Comparison of ENCODE assay signal across 16 cellular contexts in the genomic region with DNA sequence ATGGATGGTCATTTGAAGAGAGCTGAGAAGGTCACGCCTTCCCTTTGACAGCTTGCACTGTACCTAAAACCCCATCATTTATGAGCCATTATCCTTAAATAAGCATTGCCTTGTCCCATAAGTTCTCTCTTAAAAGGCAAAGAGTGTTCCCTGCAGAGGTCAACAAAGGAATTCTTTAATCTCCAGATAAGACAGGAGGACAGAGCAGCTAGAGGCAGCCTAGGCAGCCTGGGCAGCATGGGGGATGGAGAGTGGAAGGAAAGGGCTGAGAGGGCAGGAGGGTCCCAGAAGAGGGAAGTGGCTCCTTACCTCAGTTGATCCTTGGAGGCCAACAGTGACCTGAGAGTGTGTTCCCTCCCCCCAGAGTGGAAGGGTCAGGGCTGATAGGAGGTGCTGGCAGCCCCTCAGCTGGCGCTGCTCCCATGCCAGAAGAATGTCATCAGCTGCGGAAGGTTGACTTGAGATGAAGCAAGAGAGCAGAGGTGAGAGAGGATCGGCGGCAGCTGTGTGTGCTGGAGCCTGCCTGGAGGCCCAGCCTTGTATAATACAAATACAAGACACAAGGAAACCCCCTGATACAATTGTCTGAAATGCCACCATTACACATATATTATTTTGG. TPM values are rescaled to one million over a fixed set of nuclear protein-coding genes. Genes with fewer than 3 reads are reported as not detected.
A peak's percentile ranks its signal among the peaks of the same experiment; 100 is the strongest.
DNase-seq lines count a peak whose midpoint lies in the region; ATAC-seq and TF ChIP-seq lines count a peak whose summit lies in the region.
"Had no signal": no experiment of that assay in that cellular context is flagged by ENCODE, and none has a peak within 500 bp of the region (broad histone marks: within the 10 kb centered on the region; RNA-seq: fewer than 3 reads in every experiment).

No MANE protein-coding gene starts in this region.

- no peaks in the 10 kb centered on the region for H3K27me3 ChIP-seq in prostate gland (replicated peaks; ENCODE audit: insufficient read depth)
- H3K27me3 ChIP-seq in uterus = no peaks in the 10 kb centered on the region

- H3K27me3 Mint-ChIP-seq in T-helper 1 cell treated with Interleukin-12 subunit alpha and Interleukin-12 subunit beta and Interleukin-4 antibody, amounts not matched to agents 30 μg/mL and 1 μg/mL, for 36 hours (ENCODE audit: low read depth) = peaks cover 4% of the 10 kb centered on the region

- H3K27ac ChIP-seq in prostate gland = peak overlapping the region; percentile 87 to 88
- peak overlapping the region; percentile 94 to 96 for H3K27ac ChIP-seq in uterus
- H3K27ac ChIP-seq: SK-N-MC had no signal

- no peaks in the 10 kb centered on the region for H3K4me1 Mint-ChIP-seq in T-helper 1 cell treated with Interleukin-12 subunit alpha and Interleukin-12 subunit beta and Interleukin-4 antibody, amounts not matched to agents 30 μg/mL and 1 μg/mL, for 36 hours (ENCODE audit: low read depth)

- H3K9me3 Mint-ChIP-seq in T-helper 1 cell treated with Interleukin-12 subunit alpha and Interleukin-12 subunit beta and Interleukin-4 antibody, amounts not matched to agents 30 μg/mL and 1 μg/mL, for 36 hours = no peaks in the 10 kb centered on the region

- intact Hi-C loops in prostate gland (cut with DNase I) (no loop called here), uterus (cut with DNase I; ENCODE audit: low total_unique reads) (loop anchor here (10.0 kb wide), 1 partner anchor 55 kb away; no protein-coding TSS in a partner anchor)

- H3K36me3 Mint-ChIP-seq in T-helper 1 cell treated with Interleukin-12 subunit alpha and Interleukin-12 subunit beta and Interleukin-4 antibody, amounts not matched to agents 30 μg/mL and 1 μg/mL, for 36 hours (ENCODE audit: low read depth) = no peaks in the 10 kb centered on the region

- TF ChIP-seq POLR2A in prostate gland (IDR thresholded peaks at IDR 0.05) (no peak), uterus (IDR thresholded peaks at IDR 0.05) (no peak)

- H3K9me3 ChIP-seq in prostate gland = no peaks in the 10 kb centered on the region
- no peaks in the 10 kb centered on the region for H3K9me3 ChIP-seq in uterus

- no peak for ATAC-seq in GM18520 (IDR thresholded peaks at IDR 0.05; ENCODE audit: unreplicated experiment)
- ATAC-seq: HCT116 had no signal

- DNase-seq in T-helper 1 cell (no peak), islet precursor cell (peak; percentile 45), prostate gland (ENCODE audit: low spot score) (no peak), uterus (peak; percentile 64 to 69), NCI-H2081 (lab: John Stamatoyannopoulos, UW) (no peak)
- no peak for DNase-seq in activated CD8-positive, alpha-beta memory T cell treated with anti-CD3 and anti-CD28 coated beads, Interleukin-2, amount 50 U/mL, for 4 hours
- DNase-seq: 8988T; activated gamma-delta T cell; stimulated activated naive CD4-positive, alpha-beta T cell treated with Interleukin-2 at 50 U/mL for 16 hours had no signal

- WGBS in prostate gland = 46% methylated on average over 5 of the region's 5 CpGs

- H3K4me1 ChIP-seq in prostate gland (replicated peaks) (no peaks in the 10 kb centered on the region), uterus (peaks cover 9 to 10% of the 10 kb centered on the region in 2 donors)

- peak overlapping the region; percentile 31 for H3K27ac Mint-ChIP-seq in T-helper 1 cell treated with Interleukin-12 subunit alpha and Interleukin-12 subunit beta and Interleukin-4 antibody, amounts not matched to agents 30 μg/mL and 1 μg/mL, for 36 hours

- TF ChIP-seq CTCF in prostate gland (IDR thresholded peaks at IDR 0.05) (no peak), uterus (IDR thresholded peaks at IDR 0.05) (no peak)

- H3K4me3 ChIP-seq in prostate gland (no peak overlapping the region), uterus (no peak overlapping the region)
- H3K4me3 ChIP-seq: SK-N-MC had no signal

- H3K36me3 ChIP-seq in prostate gland = no peaks in the 10 kb centered on the region
- no peaks in the 10 kb centered on the region for H3K36me3 ChIP-seq in uterus

- no peak overlapping the region for H3K4me3 Mint-ChIP-seq in T-helper 1 cell treated with Interleukin-12 subunit alpha and Interleukin-12 subunit beta and Interleukin-4 antibody, amounts not matched to agents 30 μg/mL and 1 μg/mL, for 36 hours

RNA-seq across cellular contexts. Expression of gene KBTBD13, which starts 12.8 kb away (rescaled TPM):
- under 1 TPM in 1 of 2 donors, not detected in 1; 0.57 TPM for total RNA-seq in prostate gland
- total RNA-seq in uterus = 1 to 10 TPM in 1 of 4 donors, under 1 TPM in 1, not detected in 2; 0.21 to 1.3 TPM
- total RNA-seq: epithelial cell of proximal tubule, M059J had no signal

RNA-seq across cellular contexts. Expression of gene RASL12, which starts 21.5 kb away (rescaled TPM):
- total RNA-seq in prostate gland (100 to 1,000 TPM in 1 of 2 donors, 10 to 100 TPM in 1; 56.3 to 124 TPM), uterus (100 to 1,000 TPM in 1 of 4 donors, 10 to 100 TPM in 3; 65.3 to 116 (median 76.6) TPM)
- total RNA-seq: epithelial cell of proximal tubule, M059J, mononuclear cell had no signal

RNA-seq across cellular contexts. Expression of gene UBAP1L, which starts 25.7 kb away (rescaled TPM):
- total RNA-seq in prostate gland = 1 to 10 TPM; 1.9 to 8.5 TPM
- total RNA-seq in uterus = 10 to 100 TPM in 1 of 4 donors, 1 to 10 TPM in 2, under 1 TPM in 1; 0.77 to 16.0 (median 3.8) TPM

RNA-seq across cellular contexts. Expression of gene SLC51B, which starts 44.1 kb away (rescaled TPM):
- total RNA-seq in prostate gland (under 1 TPM in 1 of 2 donors, not detected in 1; 0.68 TPM), uterus (not detected)
- total RNA-seq: epithelial cell of proximal tubule, M059J had no signal

RNA-seq across cellular contexts. Expression of gene PDCD7, which starts 44.3 kb away (rescaled TPM):
- total RNA-seq in prostate gland (10 to 100 TPM; 30.8 to 43.6 TPM), uterus (10 to 100 TPM; 14.7 to 34.5 (median 26.6) TPM)

Comparison
In these comparisons a context has a peak if more than half of its experiments do, and no peak if none do; other contexts are left out.
1. DNase-seq: peak in islet precursor cell (single experiment) and uterus (2 of 2); none in T-helper 1 cell (0 of 5), prostate gland (single experiment), NCI-H2081 (0 of 2) and activated CD8-positive, alpha-beta memory T cell treated with anti-CD3 and anti-CD28 coated beads, Interleukin-2, amount 50 U/mL, for 4 hours (single experiment).